Comparison of ENCODE assay signal across 2 cellular contexts in the genomic region with DNA sequence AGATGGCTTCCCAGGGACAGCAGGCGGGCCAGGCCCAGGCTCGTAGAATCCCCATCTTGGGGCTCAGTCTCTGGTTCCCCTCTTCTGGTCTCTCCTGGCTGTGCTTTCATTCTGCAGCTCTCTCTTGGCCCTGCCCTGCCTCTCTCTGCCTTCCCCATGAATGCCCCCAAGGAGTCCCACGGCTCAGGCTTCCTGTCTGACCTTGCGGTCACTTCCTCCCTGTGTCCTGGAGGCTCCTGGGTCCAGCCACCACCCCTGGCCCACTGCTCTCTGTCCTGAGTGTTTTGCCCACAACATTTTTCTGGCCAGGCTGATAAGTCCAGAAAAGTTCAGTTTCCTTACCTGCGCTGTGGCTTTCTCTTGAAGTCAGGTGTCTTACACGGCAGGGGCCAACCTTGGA.
TF ChIP-seq lines count a peak whose summit lies in the region.

No MANE protein-coding gene starts in this region.

TF ChIP-seq in endothelial cell of umbilical vein, 7 proteins besides CTCF, POLR2A, EP300 and RAD21:
- TF ChIP-seq JUN (IDR thresholded peaks at IDR 0.05; ENCODE audit: borderline replicate concordance, insufficient read depth, insufficient read length, low read depth) (no peak), EZH2 (IDR thresholded peaks at IDR 0.05; ENCODE audit: borderline replicate concordance, low read depth, low read length, severe bottlenecking) (no peak), FOS (IDR thresholded peaks at IDR 0.05; ENCODE audit: borderline replicate concordance, insufficient read depth, low read length) (no peak), GATA2 (IDR thresholded peaks at IDR 0.05; ENCODE audit: insufficient read depth, insufficient read length, low read depth, low read length) (no peak), POLR2AphosphoS5 (IDR thresholded peaks at IDR 0.05; ENCODE audit: insufficient read depth, low read depth, low read length) (no peak), MYC (IDR thresholded peaks at IDR 0.05; ENCODE audit: low read depth, low read length) (no peak), MAX (IDR thresholded peaks at IDR 0.05; ENCODE audit: insufficient read depth, insufficient read length) (no peak)

TF ChIP-seq in GM12891, 5 proteins besides CTCF, POLR2A, EP300 and RAD21:
- TF ChIP-seq POU2F2 (IDR thresholded peaks at IDR 0.05; ENCODE audit: low read depth, low read length), result no peak
- TF ChIP-seq SPI1 (IDR thresholded peaks at IDR 0.05; ENCODE audit: low read depth, low read length), result no peak
- TF ChIP-seq TAF1 (IDR thresholded peaks at IDR 0.05; ENCODE audit: low read depth, low read length), result no peak
- TF ChIP-seq PAX5 (IDR thresholded peaks at IDR 0.05; ENCODE audit: insufficient read depth, low read length, severe bottlenecking), result no peak
- TF ChIP-seq POLR2AphosphoS5 (IDR thresholded peaks at IDR 0.05; ENCODE audit: low read depth, low read length), result no peak
TF ChIP-seq in GM12891: peak in this region for 0.
